1 cellular context compared by ENCODE assay signal in the genomic region with DNA sequence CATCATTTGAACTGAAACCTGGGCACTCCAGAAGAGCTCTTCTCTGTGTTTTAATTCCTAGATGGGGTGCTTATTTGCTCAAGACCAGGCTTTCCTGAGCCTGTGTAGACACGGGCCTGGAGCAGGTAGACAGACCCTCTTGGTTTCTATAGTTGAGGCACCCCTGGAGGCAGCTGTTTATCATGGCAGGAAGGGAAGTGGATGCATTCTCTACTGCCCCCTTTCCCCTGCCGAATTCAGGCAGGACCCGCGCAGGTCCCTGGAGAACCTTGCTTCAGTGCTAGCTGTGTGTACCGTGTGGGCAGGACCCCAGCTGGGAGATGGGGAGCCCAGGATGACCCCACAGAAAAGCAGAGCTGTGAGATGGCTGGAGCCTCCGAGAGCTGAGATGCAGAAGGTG.
TF ChIP-seq lines count a peak whose summit lies in the region.

No MANE protein-coding gene starts in this region.

TF ChIP-seq in IMR-90, 13 proteins besides CTCF, POLR2A, EP300 and RAD21:
- TF ChIP-seq, protein P1, sequence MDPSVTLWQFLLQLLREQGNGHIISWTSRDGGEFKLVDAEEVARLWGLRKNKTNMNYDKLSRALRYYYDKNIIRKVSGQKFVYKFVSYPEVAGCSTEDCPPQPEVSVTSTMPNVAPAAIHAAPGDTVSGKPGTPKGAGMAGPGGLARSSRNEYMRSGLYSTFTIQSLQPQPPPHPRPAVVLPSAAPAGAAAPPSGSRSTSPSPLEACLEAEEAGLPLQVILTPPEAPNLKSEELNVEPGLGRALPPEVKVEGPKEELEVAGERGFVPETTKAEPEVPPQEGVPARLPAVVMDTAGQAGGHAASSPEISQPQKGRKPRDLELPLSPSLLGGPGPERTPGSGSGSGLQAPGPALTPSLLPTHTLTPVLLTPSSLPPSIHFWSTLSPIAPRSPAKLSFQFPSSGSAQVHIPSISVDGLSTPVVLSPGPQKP (IDR thresholded peaks at IDR 0.05; ENCODE audit: borderline replicate concordance, low read depth, low read length): no peak
- no peak for TF ChIP-seq FOS (IDR thresholded peaks at IDR 0.05; ENCODE audit: low read depth, low read length)
- TF ChIP-seq NFE2L2 (IDR thresholded peaks at IDR 0.05; ENCODE audit: low read depth, low read length): no peak
- TF ChIP-seq MAFK (IDR thresholded peaks at IDR 0.05; ENCODE audit: low read depth, low read length): no peak
- TF ChIP-seq MAZ (IDR thresholded peaks at IDR 0.05; ENCODE audit: borderline replicate concordance, low read depth, low read length): no peak
- TF ChIP-seq CEBPB (IDR thresholded peaks at IDR 0.05; ENCODE audit: low read depth, low read length): no peak
- no peak for TF ChIP-seq CHD1 (IDR thresholded peaks at IDR 0.05; ENCODE audit: low read depth, low read length)
- no peak for TF ChIP-seq SMC3 (IDR thresholded peaks at IDR 0.05; ENCODE audit: low read depth, low read length)
- TF ChIP-seq RFX5 (IDR thresholded peaks at IDR 0.05; ENCODE audit: low read depth, low read length): no peak
TF ChIP-seq in IMR-90: peak in this region for 0.
